14 cellular contexts compared by ENCODE assay signal in the genomic region with DNA sequence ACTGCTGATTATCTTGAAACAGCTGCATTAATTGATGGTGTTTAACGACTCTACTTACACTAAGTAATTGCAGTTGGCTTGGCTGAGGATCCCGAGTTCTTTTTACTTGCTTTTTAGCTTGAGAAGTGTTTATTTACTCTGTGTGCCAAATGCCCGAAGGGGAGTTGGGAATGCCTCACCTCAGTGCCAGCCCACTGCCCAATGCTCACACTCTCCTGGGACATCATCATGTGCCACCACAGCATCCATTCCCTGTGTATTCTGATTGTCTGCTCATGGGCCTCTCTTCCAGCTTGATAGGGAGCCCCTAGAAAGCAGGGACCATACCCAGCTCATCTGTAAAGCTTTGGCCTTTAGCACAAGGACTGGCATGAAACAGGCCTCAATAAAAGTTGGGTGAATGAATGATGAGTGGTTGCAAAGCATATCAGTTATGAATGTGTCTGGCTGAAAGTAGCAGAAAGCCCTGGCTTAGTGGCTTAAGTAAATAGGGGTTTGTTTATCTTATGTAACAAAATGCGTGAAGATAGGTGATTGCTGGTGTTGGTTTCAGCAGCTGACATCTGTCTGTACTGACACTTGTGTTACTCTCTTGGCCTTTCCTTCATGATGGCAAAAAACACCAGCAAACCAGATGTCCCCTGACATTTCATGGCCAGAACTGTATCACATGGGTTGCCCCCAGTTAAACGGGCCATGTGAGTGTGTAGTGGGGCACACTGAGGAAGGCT. TPM values are rescaled to one million over a fixed set of nuclear protein-coding genes. Genes with fewer than 3 reads are reported as not detected.
A peak's percentile ranks its signal among the peaks of the same experiment; 100 is the strongest.
DNase-seq lines count a peak whose midpoint lies in the region; ATAC-seq and TF ChIP-seq lines count a peak whose summit lies in the region.
"Had no signal": no experiment of that assay in that cellular context is flagged by ENCODE, and none has a peak within 500 bp of the region (broad histone marks: within the 10 kb centered on the region; RNA-seq: fewer than 3 reads in every experiment).

No MANE protein-coding gene starts in this region.

- no peaks in the 10 kb centered on the region; the same call in 1 of the 2 replicates for H3K36me3 ChIP-seq in GM23338 (ENCODE audit: insufficient read depth)

- no peak overlapping the region; the same call in 1 of the 2 replicates for H3K27ac Mint-ChIP-seq in GM23338
- peak overlapping the region; percentile 83 to 94 (median 92) for H3K27ac Mint-ChIP-seq in naive thymus-derived CD8-positive, alpha-beta T cell
- H3K27ac Mint-ChIP-seq: activated CD4-positive, alpha-beta memory T cell treated with anti-CD3 and anti-CD28 coated beads, Interleukin-2, amount 10 ng/mL, durations not matched to agents 7 days and 5 days had no signal

- H3K27ac ChIP-seq in GM23338 (ENCODE audit: low read depth), result no peak overlapping the region

- H3K79me2 ChIP-seq in GM23338 (replicated peaks; ENCODE audit: insufficient read depth), result peaks cover 6% of the 10 kb centered on the region; the same call in 1 of the 2 replicates

- no peak overlapping the region for H3K4me3 Mint-ChIP-seq in GM23338
- H3K4me3 Mint-ChIP-seq in naive thymus-derived CD8-positive, alpha-beta T cell, result peak overlapping the region in 7 of 10 donors; percentile 53 to 76 (median 62)
- H3K4me3 Mint-ChIP-seq: activated CD4-positive, alpha-beta memory T cell treated with anti-CD3 and anti-CD28 coated beads, Interleukin-2, amount 10 ng/mL, durations not matched to agents 7 days and 5 days had no signal

- H3F3A ChIP-seq in GM23338 (replicated peaks; ENCODE audit: low read depth), result no peaks in the 10 kb centered on the region

- no peaks in the 10 kb centered on the region for H4K20me1 ChIP-seq in GM23338 (replicated peaks; ENCODE audit: insufficient read depth)

- H3K27me3 Mint-ChIP-seq in GM23338 (ENCODE audit: insufficient read depth, low read depth, poor library complexity), result peaks cover 10% of the 10 kb centered on the region
- no peaks in the 10 kb centered on the region for H3K27me3 Mint-ChIP-seq in naive thymus-derived CD8-positive, alpha-beta T cell
- H3K27me3 Mint-ChIP-seq: activated CD4-positive, alpha-beta memory T cell treated with anti-CD3 and anti-CD28 coated beads, Interleukin-2, amount 10 ng/mL, durations not matched to agents 7 days and 5 days had no signal

- no peaks in the 10 kb centered on the region for H3K27me3 ChIP-seq in GM23338 (ENCODE audit: insufficient read depth)

- peaks cover 20% of the 10 kb centered on the region for H3K4me1 ChIP-seq in GM23338 (ENCODE audit: insufficient read depth)

- H3K9me2 ChIP-seq in GM23338 (ENCODE audit: insufficient read depth), result no peaks in the 10 kb centered on the region

- H2AFZ ChIP-seq in GM23338, result no peak overlapping the region

- peak overlapping the region; percentile 64 for H3K4me2 ChIP-seq in GM23338

- no peaks in the 10 kb centered on the region for H3K9me3 Mint-ChIP-seq in GM23338
- no peaks in the 10 kb centered on the region for H3K9me3 Mint-ChIP-seq in naive thymus-derived CD8-positive, alpha-beta T cell
- H3K9me3 Mint-ChIP-seq: activated CD4-positive, alpha-beta memory T cell treated with anti-CD3 and anti-CD28 coated beads, Interleukin-2, amount 10 ng/mL, durations not matched to agents 7 days and 5 days had no signal

- peaks cover 48% of the 10 kb centered on the region for H3K4me1 Mint-ChIP-seq in GM23338
- H3K4me1 Mint-ChIP-seq in naive thymus-derived CD8-positive, alpha-beta T cell, result peaks cover 35 to 92% (median 74%) of the 10 kb centered on the region in 4 donors

- peaks cover 16% of the 10 kb centered on the region for H3K36me3 Mint-ChIP-seq in GM23338 (ENCODE audit: low read depth)
- H3K36me3 Mint-ChIP-seq in naive thymus-derived CD8-positive, alpha-beta T cell, result peaks cover 0 to 15% (median 6%) of the 10 kb centered on the region in 3 donors

- POLR2A ChIA-PET in naive thymus-derived CD8-positive, alpha-beta T cell (lab: Charles Lee), result interaction anchor here (0.6 to 16.6 kb wide), 3 partner anchors 8 to 131 kb away, joined by 3 to 425 read pairs (median 4); a partner anchor contains a TSS

- no peak overlapping the region for H3K4me3 ChIP-seq in GM23338
- H3K4me3 ChIP-seq: GM12878 had no signal

- DNase-seq in SHP77 treated with DMSO at 0.1 percent for 48 hours (lab: John Stamatoyannopoulos, UW) (peak; percentile 32), SHP77 (lab: John Stamatoyannopoulos, UW) (no peak), GM23338 (ENCODE audit: low spot score) (no peak), NCI-H446 treated with DMSO at 0.1 percent for 48 hours (lab: John Stamatoyannopoulos, UW) (peak; percentile 84)
- no peak for DNase-seq in naive thymus-derived CD8-positive, alpha-beta T cell
- no peak for DNase-seq in activated effector memory CD4-positive, alpha-beta T cell treated with anti-CD3 and anti-CD28 coated beads, Interleukin-2, amount 50 U/mL, for 16 hours
- DNase-seq: activated CD4-positive, alpha-beta memory T cell treated with anti-CD3 and anti-CD28 coated beads, Interleukin-2, amount 10 ng/mL, durations not matched to agents 7 days and 5 days; NCI-H187 treated with DMSO at 0.1 percent for 48 hours; PC-3; posterior cingulate gyrus; stimulated activated CD4-positive, alpha-beta T cell treated with anti-CD3 and anti-CD28 coated beads, Interleukin-1b, Interleukin-23, amount 100 ng/mL, for 48 hours had no signal

- ATAC-seq in GM23338 (no peak), HG02588 (IDR thresholded peaks at IDR 0.05; ENCODE audit: unreplicated experiment) (no peak), HG03457 (IDR thresholded peaks at IDR 0.05; ENCODE audit: unreplicated experiment) (no peak)
- ATAC-seq in naive thymus-derived CD8-positive, alpha-beta T cell, result no peak
- ATAC-seq: GM12878, PC-3 had no signal

- TF ChIP-seq CTCF in GM23338 (conservative IDR thresholded peaks at IDR 0.05; ENCODE audit: low read depth in 2 of 2), result no peak

TF ChIP-seq in GM23338, 12 proteins besides CTCF, POLR2A, EP300 and RAD21 (continues in another document):
- no peak for TF ChIP-seq NANOG (IDR thresholded peaks at IDR 0.05; ENCODE audit: borderline replicate concordance)
- TF ChIP-seq CREB1 (CRISPR knock-in tag; IDR thresholded peaks at IDR 0.05; ENCODE audit: low read depth), result no peak
- TF ChIP-seq, protein P1, sequence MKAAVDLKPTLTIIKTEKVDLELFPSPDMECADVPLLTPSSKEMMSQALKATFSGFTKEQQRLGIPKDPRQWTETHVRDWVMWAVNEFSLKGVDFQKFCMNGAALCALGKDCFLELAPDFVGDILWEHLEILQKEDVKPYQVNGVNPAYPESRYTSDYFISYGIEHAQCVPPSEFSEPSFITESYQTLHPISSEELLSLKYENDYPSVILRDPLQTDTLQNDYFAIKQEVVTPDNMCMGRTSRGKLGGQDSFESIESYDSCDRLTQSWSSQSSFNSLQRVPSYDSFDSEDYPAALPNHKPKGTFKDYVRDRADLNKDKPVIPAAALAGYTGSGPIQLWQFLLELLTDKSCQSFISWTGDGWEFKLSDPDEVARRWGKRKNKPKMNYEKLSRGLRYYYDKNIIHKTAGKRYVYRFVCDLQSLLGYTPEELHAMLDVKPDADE (IDR thresholded peaks at IDR 0.05), result no peak
- no peak for TF ChIP-seq ZNF331 (CRISPR knock-in tag; IDR thresholded peaks at IDR 0.05; ENCODE audit: low read depth)
- no peak for TF ChIP-seq STAT1 (IDR thresholded peaks at IDR 0.05; ENCODE audit: unreplicated experiment)

RNA-seq across cellular contexts. Expression of a gene that starts 8.1 kb away (rescaled TPM):
- 20.1 TPM in 2 replicates for total RNA-seq in GM23338 (2014; rRNA removed; shearing (Covaris generic))
- 8.9 and 9.3 TPM in 2 replicates for polyA plus RNA-seq in GM23338 (2016; fragmentation: Nextera tagmentation; extraction: Ambion mirVana)
- 10 to 100 TPM; 34.4 to 36.9 TPM for total RNA-seq in naive thymus-derived CD8-positive, alpha-beta T cell
- polyA plus RNA-seq in naive thymus-derived CD8-positive, alpha-beta T cell, result 10 to 100 TPM in 2 of 3 donors, 1 to 10 TPM in 1; 9.9 to 18.3 (median 16.9) TPM

Comparison
In these comparisons a context has a peak if more than half of its experiments do, and no peak if none do; other contexts are left out.
1. DNase-seq: peak in SHP77 treated with DMSO at 0.1 percent for 48 hours (single experiment) and NCI-H446 treated with DMSO at 0.1 percent for 48 hours (single experiment); none in SHP77 (0 of 2), GM23338 (single experiment), naive thymus-derived CD8-positive, alpha-beta T cell (0 of 10) and activated effector memory CD4-positive, alpha-beta T cell treated with anti-CD3 and anti-CD28 coated beads, Interleukin-2, amount 50 U/mL, for 16 hours (single experiment).